Comparison of ENCODE assay signal across 29 cellular contexts in the genomic region with DNA sequence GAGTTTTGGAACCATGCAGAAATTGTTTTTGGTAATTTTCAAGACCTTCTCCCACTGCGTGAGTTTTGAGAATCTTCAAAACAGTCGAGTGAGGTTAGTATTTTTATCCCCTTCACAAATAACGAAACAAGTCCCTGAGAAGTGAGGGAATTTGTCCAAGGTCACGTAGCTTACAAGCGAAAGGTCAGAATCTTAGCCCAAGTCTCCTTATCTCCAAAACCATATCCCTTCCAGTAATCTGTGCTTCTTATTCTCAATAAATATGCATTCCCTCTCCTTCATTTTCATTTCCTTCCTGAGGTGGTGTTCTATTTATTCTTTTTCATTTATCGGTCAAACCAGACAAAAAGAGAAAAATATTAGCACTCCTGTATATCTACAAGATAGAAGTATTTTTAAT.
"Had no signal": no experiment of that assay in that cellular context is flagged by ENCODE, and none has a peak within 500 bp of the region (broad histone marks: within the 10 kb centered on the region; RNA-seq: fewer than 3 reads in every experiment).

No MANE protein-coding gene starts in this region.

- H3K4me3 ChIP-seq: adrenal gland, esophagus muscularis mucosa, pancreas, prostate gland, upper lobe of left lung, vagina had no signal

- H3K27ac ChIP-seq: adrenal gland, neutrophil, pancreas, prostate gland, upper lobe of left lung, vagina, WERI-Rb-1 had no signal

- H3K27me3 ChIP-seq: adrenal gland, esophagus muscularis mucosa, neutrophil, pancreas, upper lobe of left lung, vagina had no signal

- H3K4me1 ChIP-seq: pancreas, prostate gland, vagina had no signal

- H3K36me3 ChIP-seq: adrenal gland, esophagus muscularis mucosa, neutrophil, pancreas, prostate gland, upper lobe of left lung, vagina, WERI-Rb-1 had no signal

- DNase-seq: activated CD4-positive, alpha-beta T cell treated with anti-CD3 and anti-CD28 coated beads for 48 hours; activated CD4-positive, alpha-beta T cell treated with anti-CD3 and anti-CD28 coated beads, Interleukin-2, amount 50 U/mL, for 48 hours; activated CD8-positive, alpha-beta memory T cell treated with anti-CD3 and anti-CD28 coated beads for 24 hours; activated effector memory CD4-positive, alpha-beta T cell treated with Interleukin-2 at 50 U/mL for 16 hours; activated naive CD4-positive, alpha-beta T cell treated with Interleukin-2 at 50 U/mL for 16 hours; adrenal gland; aorta; caudate nucleus; endodermal cell; foreskin melanocyte; hippocampal formation; nephron progenitor cell; pancreas; stimulated activated CD4-positive, alpha-beta T cell treated with anti-CD3 and anti-CD28 coated beads, Interleukin-12 subunit alpha, Interleukin-12 subunit beta, amount 100 ng/mL, for 4 hours; stimulated activated CD4-positive, alpha-beta T cell treated with anti-CD3 and anti-CD28 coated beads, Interleukin-4, amount 100 ng/mL, for 24 hours; stimulated activated naive CD8-positive, alpha-beta T cell treated with anti-CD3 and anti-CD28 coated beads, Interleukin-15, amount 100 ng/mL, for 72 hours; substantia nigra; T-helper 17 cell; T1000; upper lobe of left lung; WERI-Rb-1 had no signal

- ATAC-seq: activated CD4-positive, CD25-positive, alpha-beta regulatory T cell treated with anti-CD3 and anti-CD28 coated beads, Interleukin-2, amount 50 U/mL, for 24 hours; left lobe of liver; pancreas; SK-N-SH treated with all-trans-retinoic acid at 6 μM for 48 hours; stimulated activated effector memory CD8-positive, alpha-beta T cell treated with anti-CD3 and anti-CD28 coated beads, Interleukin-12 subunit alpha, Interleukin-12 subunit beta, amount 100 ng/mL, for 72 hours; stimulated activated naive CD8-positive, alpha-beta T cell treated with anti-CD3 and anti-CD28 coated beads, Interleukin-15, amount 100 ng/mL, for 72 hours; T-helper 17 cell had no signal

- H3K9me3 ChIP-seq: adrenal gland, esophagus muscularis mucosa, neutrophil, pancreas, prostate gland, upper lobe of left lung, vagina had no signal
